36 cellular contexts compared by ENCODE assay signal in the genomic region with DNA sequence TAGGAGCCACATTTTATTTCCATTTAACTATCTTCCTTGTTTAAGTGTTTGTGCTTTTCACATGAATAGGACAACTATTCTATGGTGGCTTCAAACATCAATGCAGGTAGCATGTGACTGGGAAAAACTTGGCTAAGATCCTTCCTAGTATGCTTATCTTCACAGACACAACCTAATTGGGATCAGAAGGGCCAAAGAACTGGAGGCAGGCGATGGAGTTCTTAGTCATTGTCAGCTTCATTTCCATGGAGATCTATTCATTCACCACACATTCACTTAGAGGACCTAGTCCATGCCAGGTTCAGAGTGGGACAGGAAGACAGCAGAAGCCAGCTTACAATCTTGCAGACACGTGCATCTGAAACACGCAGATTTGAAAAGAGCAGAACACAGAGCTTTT.
"Had no signal": no experiment of that assay in that cellular context is flagged by ENCODE, and none has a peak within 500 bp of the region (broad histone marks: within the 10 kb centered on the region; RNA-seq: fewer than 3 reads in every experiment).

No MANE protein-coding gene starts in this region.

- H3K27me3 ChIP-seq: MG63 had no signal

- H3K9me3 ChIP-seq: MG63 had no signal

- H3K36me3 ChIP-seq: MG63 had no signal

- H3K4me3 ChIP-seq: MG63 had no signal

- DNase-seq: Karpas-422, Kasumi-1, MG63, MM.1S, MV-4-11, NCI-H1048, NCI-H1092, NCI-H1092 treated with DMSO at 0.1 percent for 48 hours, NCI-H1105, NCI-H1105 treated with DMSO at 0.1 percent for 48 hours, NCI-H1417, NCI-H1417 treated with DMSO at 0.1 percent for 48 hours, NCI-H1436, NCI-H1436 treated with DMSO at 0.1 percent for 48 hours, NCI-H146, NCI-H1694, NCI-H1694 treated with DMSO at 0.1 percent for 48 hours, NCI-H187, NCI-H187 treated with DMSO at 0.1 percent for 48 hours, NCI-H1930, NCI-H2029, NCI-H2029 treated with DMSO at 0.1 percent for 48 hours, NCI-H2081, NCI-H2081 treated with DMSO at 0.1 percent for 48 hours, NCI-H2107, NCI-H2171, NCI-H2171 treated with DMSO at 0.1 percent for 48 hours, NCI-H2227 treated with DMSO at 0.1 percent for 48 hours, NCI-H226, NCI-H345, NCI-H446, NCI-H446 treated with DMSO at 0.1 percent for 48 hours, NCI-H510A, NCI-H510A treated with DMSO at 0.1 percent for 48 hours, NCI-H524, NCI-H524 treated with DMSO at 0.1 percent for 48 hours had no signal
